Comparison of ENCODE assay signal across 16 cellular contexts in the genomic region with DNA sequence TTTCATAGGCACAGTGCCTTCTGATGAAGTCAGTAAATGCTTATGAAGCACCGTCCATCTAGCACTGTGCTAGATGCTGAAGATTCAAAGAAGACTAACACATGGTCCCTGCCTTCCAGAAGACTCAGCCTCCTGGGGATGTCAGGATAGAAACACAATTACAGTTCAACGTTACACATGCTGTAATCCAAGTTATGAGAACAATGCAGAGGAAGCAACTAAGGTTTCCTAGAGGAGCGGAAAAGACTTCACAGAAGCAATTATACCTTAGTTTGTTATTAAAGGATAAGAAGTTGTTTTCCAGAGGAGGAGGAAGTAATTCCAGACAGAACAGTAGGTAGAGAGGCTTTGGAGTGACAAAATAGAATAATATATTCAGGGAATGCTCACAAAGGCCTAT.
"Had no signal": no experiment of that assay in that cellular context is flagged by ENCODE, and none has a peak within 500 bp of the region (broad histone marks: within the 10 kb centered on the region; RNA-seq: fewer than 3 reads in every experiment).

No MANE protein-coding gene starts in this region.

- DNase-seq: activated CD4-positive, alpha-beta memory T cell treated with anti-CD3 and anti-CD28 coated beads for 36 hours; activated CD4-positive, alpha-beta T cell treated with anti-CD3 and anti-CD28 coated beads for 4 hours; activated naive CD4-positive, alpha-beta T cell treated with anti-CD3 and anti-CD28 coated beads, Interleukin-2, amount 50 U/mL, for 16 hours; activated T-cell treated with anti-CD3 and anti-CD28 coated beads, Interleukin-2, amount 50 U/mL, for 1 hour; cerebellar nuclear complex; effector CD8-positive, alpha-beta T cell; head of caudate nucleus; nucleus accumbens; posterior cingulate gyrus; right cardiac atrium had no signal

- H3K36me3 ChIP-seq: breast epithelium had no signal

- H3K27me3 ChIP-seq: ascending aorta, breast epithelium, tibial nerve had no signal

- H3K4me3 ChIP-seq: ascending aorta, breast epithelium, skin epidermis, tibial nerve had no signal

- H3K4me1 ChIP-seq: ascending aorta, breast epithelium, tibial nerve had no signal

- H3K27ac ChIP-seq: ascending aorta, breast epithelium, epithelial cell of prostate, skin epidermis had no signal

- ATAC-seq: natural killer cell treated with Interleukin-12 subunit alpha and Interleukin-12 subunit beta and Interleukin-15 and Interleukin-18, amount 100 ng/mL, for 72 hours; right cardiac atrium had no signal

- H3K9me3 ChIP-seq: ascending aorta, breast epithelium, tibial nerve had no signal
